Comparison of ENCODE assay signal across 16 cellular contexts in genomic region chr13:66329988-66330429, GRCh38.
A peak's percentile ranks its signal among the peaks of the same experiment; 100 is the strongest.
DNase-seq lines count a peak whose midpoint lies in the region; ATAC-seq and TF ChIP-seq lines count a peak whose summit lies in the region.
"Had no signal": no experiment of that assay in that cellular context is flagged by ENCODE, and none has a peak within 500 bp of the region (broad histone marks: within the 10 kb centered on the region; RNA-seq: fewer than 3 reads in every experiment).

No MANE protein-coding gene starts in this region.

- ATAC-seq in HG03135 (IDR thresholded peaks at IDR 0.05; ENCODE audit: unreplicated experiment) (peak; percentile 47), gastrocnemius medialis (no peak)

- in situ Hi-C loops in gastrocnemius medialis (cut with MboI; ENCODE audit: low sequenced_read_pairs in 4 of 4), result no loop called here

- H3K79me2 ChIP-seq in OCI-LY3 (ENCODE audit: low read length), result no peaks in the 10 kb centered on the region

- H4K20me1 ChIP-seq in BLaER1 treated with 17β-estradiol and CSF1 and Interleukin-3, amounts not matched to agents 10 nM and 100 nM, result no peaks in the 10 kb centered on the region
- H4K20me1 ChIP-seq in OCI-LY3 (ENCODE audit: insufficient read depth, low read length), result no peaks in the 10 kb centered on the region

- no peak for TF ChIP-seq CTCF in OCI-LY3 (IDR thresholded peaks at IDR 0.05; ENCODE audit: low read depth, low read length)
- no peak for TF ChIP-seq CTCF in fibroblast of mammary gland (conservative IDR thresholded peaks at IDR 0.05; ENCODE audit: control insufficient read depth, insufficient read depth, low read depth, low read length)
- TF ChIP-seq CTCF in gastrocnemius medialis (IDR thresholded peaks at IDR 0.05 in 4 of 5, conservative IDR thresholded peaks at IDR 0.05 in 1 of 5), result no peak

- no peaks in the 10 kb centered on the region for H3K9me3 Mint-ChIP-seq in activated CD4-positive, alpha-beta memory T cell treated with anti-CD3 and anti-CD28 coated beads for 36 hours
- H3K9me3 Mint-ChIP-seq: naive B cell had no signal

- no peak for TF ChIP-seq POLR2A in gastrocnemius medialis (IDR thresholded peaks at IDR 0.05)

- DNase-seq in fibroblast of mammary gland (ENCODE audit: low read depth), result peak; percentile 39
- no peak for DNase-seq in DMS153 treated with DMSO at 0.1 percent for 48 hours (lab: John Stamatoyannopoulos, UW; ENCODE audit: unreplicated experiment)
- no peak for DNase-seq in SKM-1 (lab: John Stamatoyannopoulos, UW; ENCODE audit: unreplicated experiment)
- no peak for DNase-seq in activated CD4-positive, alpha-beta memory T cell treated with anti-CD3 and anti-CD28 coated beads for 36 hours
- no peak for DNase-seq in gastrocnemius medialis
- DNase-seq: activated CD4-positive, alpha-beta T cell treated with anti-CD3 and anti-CD28 coated beads for 48 hours; activated effector memory CD4-positive, alpha-beta T cell treated with anti-CD3 and anti-CD28 coated beads, Interleukin-2, amount 50 U/mL, for 16 hours; cerebellar nuclear complex; kidney; naive B cell; NCI-H2107; Right ventricle myocardium superior; small intestine had no signal

- peak overlapping the region in 6 of 11 experiments; percentile 4 to 57 (median 36); a peak in 9 of 22 replicates for H3K4me2 ChIP-seq in BLaER1 treated with 17β-estradiol and CSF1 and Interleukin-3, amounts not matched to agents 10 nM and 100 nM
- peak overlapping the region; percentile 8; the same call in 1 of the 2 replicates for H3K4me2 ChIP-seq in OCI-LY3 (ENCODE audit: low read length)

- H3K27me3 Mint-ChIP-seq in activated CD4-positive, alpha-beta memory T cell treated with anti-CD3 and anti-CD28 coated beads for 36 hours, result no peaks in the 10 kb centered on the region
- H3K27me3 Mint-ChIP-seq: naive B cell had no signal

- H3K36me3 ChIP-seq in BLaER1 treated with 17β-estradiol and CSF1 and Interleukin-3, amounts not matched to agents 10 nM and 100 nM, result no peaks in the 10 kb centered on the region
- H3K36me3 ChIP-seq in OCI-LY3 (replicated peaks; ENCODE audit: low read depth, low read length) (no peaks in the 10 kb centered on the region), gastrocnemius medialis (no peaks in the 10 kb centered on the region)

- CTCF ChIA-PET in activated CD4-positive, alpha-beta memory T cell treated with anti-CD3 and anti-CD28 coated beads for 36 hours (lab: Charles Lee), result no interaction called here

- no peaks in the 10 kb centered on the region for H3K9me3 ChIP-seq in BLaER1 treated with 17β-estradiol and CSF1 and Interleukin-3, amounts not matched to agents 10 nM and 100 nM (replicated peaks in 1 of 11)
- H3K9me3 ChIP-seq in OCI-LY3 (ENCODE audit: insufficient read depth, low read length) (no peaks in the 10 kb centered on the region), gastrocnemius medialis (no peaks in the 10 kb centered on the region)

- intact Hi-C loops in activated CD4-positive, alpha-beta memory T cell treated with anti-CD3 and anti-CD28 coated beads for 36 hours (cut with micrococcal nuclease), result no loop called here
- intact Hi-C loops in gastrocnemius medialis (cut with DNase I; ENCODE audit: low total_unique reads), result no loop called here

- peak overlapping the region in 4 of 11 experiments; percentile 28 to 40 (median 37); a peak in 2 of 22 replicates for H3K27ac ChIP-seq in BLaER1 treated with 17β-estradiol and CSF1 and Interleukin-3, amounts not matched to agents 10 nM and 100 nM
- H3K27ac ChIP-seq in OCI-LY3 (ENCODE audit: low read length), result no peak overlapping the region
- no peak overlapping the region for H3K27ac ChIP-seq in gastrocnemius medialis

- peak overlapping the region; percentile 26 for H2AFZ ChIP-seq in OCI-LY3 (ENCODE audit: low read depth, low read length)

- H3K27me3 ChIP-seq in BLaER1 treated with 17β-estradiol and CSF1 and Interleukin-3, amounts not matched to agents 10 nM and 100 nM, result no peaks in the 10 kb centered on the region
- H3K27me3 ChIP-seq in OCI-LY3 (ENCODE audit: low read depth, low read length) (no peaks in the 10 kb centered on the region), gastrocnemius medialis (no peaks in the 10 kb centered on the region)

- no peak overlapping the region for H3K4me3 ChIP-seq in BLaER1 treated with 17β-estradiol and CSF1 and Interleukin-3, amounts not matched to agents 10 nM and 100 nM
- H3K4me3 ChIP-seq in OCI-LY3 (ENCODE audit: low read length) (no peak overlapping the region), fibroblast of mammary gland (ENCODE audit: control insufficient read depth, low read depth, low read length) (no peak overlapping the region), gastrocnemius medialis (no peak overlapping the region)

- POLR2A ChIA-PET in activated CD4-positive, alpha-beta memory T cell treated with anti-CD3 and anti-CD28 coated beads for 36 hours (lab: Charles Lee), result no interaction called here

- peaks cover 0 to 19% (median 6%) of the 10 kb centered on the region in 10 experiments; a peak in 11 of 20 replicates for H3K4me1 ChIP-seq in BLaER1 treated with 17β-estradiol and CSF1 and Interleukin-3, amounts not matched to agents 10 nM and 100 nM
- H3K4me1 ChIP-seq in OCI-LY3 (ENCODE audit: low read length) (peaks cover 7% of the 10 kb centered on the region), gastrocnemius medialis (no peaks in the 10 kb centered on the region)

- no peak overlapping the region for H3K4me3 Mint-ChIP-seq in activated CD4-positive, alpha-beta memory T cell treated with anti-CD3 and anti-CD28 coated beads for 36 hours
- H3K4me3 Mint-ChIP-seq: naive B cell had no signal

- no peaks in the 10 kb centered on the region for H3K36me3 Mint-ChIP-seq in activated CD4-positive, alpha-beta memory T cell treated with anti-CD3 and anti-CD28 coated beads for 36 hours
- H3K36me3 Mint-ChIP-seq: naive B cell had no signal

- H3K27ac Mint-ChIP-seq in activated CD4-positive, alpha-beta memory T cell treated with anti-CD3 and anti-CD28 coated beads for 36 hours, result no peak overlapping the region

- H3K4me1 Mint-ChIP-seq in activated CD4-positive, alpha-beta memory T cell treated with anti-CD3 and anti-CD28 coated beads for 36 hours (ENCODE audit: low read depth), result no peaks in the 10 kb centered on the region

- H3K9ac ChIP-seq in BLaER1 treated with 17β-estradiol and CSF1 and Interleukin-3, amounts not matched to agents 10 nM and 100 nM, result no peak overlapping the region
- H3K9ac ChIP-seq in OCI-LY3 (ENCODE audit: low read length), result no peak overlapping the region
